Comparison of ENCODE assay signal across 10 cellular contexts in the genomic region with DNA sequence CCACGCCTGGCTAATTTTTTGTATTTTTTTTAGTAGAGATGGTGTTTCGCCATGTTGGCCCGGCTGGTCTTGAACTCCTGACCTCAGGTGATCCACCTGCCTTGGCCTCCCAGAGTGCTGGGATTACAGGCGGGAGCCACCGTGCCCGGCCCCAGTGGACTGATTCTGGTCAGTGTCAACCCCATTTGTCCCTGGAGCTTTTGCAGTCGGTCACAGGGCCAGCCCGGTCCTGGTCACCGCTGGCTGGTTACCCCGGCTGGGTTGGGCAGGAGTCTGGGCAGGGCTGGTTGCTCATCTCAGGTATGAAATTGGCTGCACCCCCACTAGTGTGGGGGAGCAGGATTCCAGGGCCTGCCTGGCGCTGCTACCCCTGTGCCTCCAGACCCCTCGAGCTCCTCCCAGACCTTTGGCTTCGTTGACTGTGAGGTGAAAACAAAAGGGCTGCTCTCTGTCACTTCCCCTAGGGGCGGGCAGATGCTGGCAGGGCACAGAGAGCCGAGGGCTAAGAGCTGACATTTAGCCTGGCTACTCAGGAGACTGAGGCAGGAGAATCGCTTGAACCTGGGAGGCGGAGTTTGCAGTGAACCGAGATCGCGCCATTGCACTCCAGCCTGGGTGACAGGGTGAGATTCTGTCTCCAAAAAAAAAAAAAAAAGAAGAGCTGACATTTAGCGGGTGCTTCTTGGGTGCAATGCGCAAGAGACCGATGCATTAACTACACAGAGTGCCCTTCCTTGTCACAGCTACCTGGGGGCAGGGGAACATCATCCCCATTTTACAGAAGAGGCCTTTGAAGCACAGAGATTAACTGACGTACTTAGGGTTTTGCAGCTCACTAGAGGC. TPM values are rescaled to one million over a fixed set of nuclear protein-coding genes. Genes with fewer than 3 reads are reported as not detected.
DNase-seq lines count a peak whose midpoint lies in the region; ATAC-seq and TF ChIP-seq lines count a peak whose summit lies in the region.
"Had no signal": no experiment of that assay in that cellular context is flagged by ENCODE, and none has a peak within 500 bp of the region (broad histone marks: within the 10 kb centered on the region; RNA-seq: fewer than 3 reads in every experiment).

No MANE protein-coding gene starts in this region.

- H3K36me3 Mint-ChIP-seq in activated T-cell treated with anti-CD3 and anti-CD28 coated beads, Interleukin-2, amount 50 U/mL, for 4 hours (ENCODE audit: insufficient read depth), result peaks cover 16% of the 10 kb centered on the region

- no peak for TF ChIP-seq CTCF in left lung (IDR thresholded peaks at IDR 0.05)

- H3K4me3 ChIP-seq in left lung, result no peak overlapping the region

- H3K27me3 Mint-ChIP-seq in activated T-cell treated with anti-CD3 and anti-CD28 coated beads, Interleukin-2, amount 50 U/mL, for 4 hours (ENCODE audit: low read depth), result no peaks in the 10 kb centered on the region

- peaks cover 92% of the 10 kb centered on the region for H3K4me1 Mint-ChIP-seq in activated T-cell treated with anti-CD3 and anti-CD28 coated beads, Interleukin-2, amount 50 U/mL, for 4 hours (ENCODE audit: low read depth)

- H3K4me3 Mint-ChIP-seq in activated T-cell treated with anti-CD3 and anti-CD28 coated beads, Interleukin-2, amount 50 U/mL, for 4 hours, result peak overlapping the region; percentile 79

- peak; percentile 73 for DNase-seq in activated effector memory CD4-positive, alpha-beta T cell treated with anti-CD3 and anti-CD28 coated beads, Interleukin-2, amount 50 U/mL, for 16 hours
- DNase-seq in activated effector memory CD4-positive, alpha-beta T cell treated with Interleukin-2 at 50 U/mL for 16 hours, result no peak
- no peak for DNase-seq in activated T-cell treated with anti-CD3 and anti-CD28 coated beads, Interleukin-2, amount 50 U/mL, for 4 hours
- peak in 1 of 2 donors; percentile 63 for DNase-seq in left lung
- DNase-seq in NCI-H524 (lab: John Stamatoyannopoulos, UW), result no peak
- DNase-seq: NCI-H524 treated with DMSO at 0.1 percent for 48 hours, SW 1271 had no signal

- H3K9me3 Mint-ChIP-seq in activated T-cell treated with anti-CD3 and anti-CD28 coated beads, Interleukin-2, amount 50 U/mL, for 4 hours, result no peaks in the 10 kb centered on the region

- H3K4me1 ChIP-seq in left lung, result peaks cover 57 to 100% of the 10 kb centered on the region in 2 donors

- intact Hi-C loops in left lung (cut with DNase I), result no loop called here

- ATAC-seq in activated T-cell treated with anti-CD3 and anti-CD28 coated beads, Interleukin-2, amount 50 U/mL, for 4 hours, result no peak
- ATAC-seq in left lung (no peak), GM18867 (IDR thresholded peaks at IDR 0.05; ENCODE audit: unreplicated experiment) (no peak), HG02571 (IDR thresholded peaks at IDR 0.05; ENCODE audit: unreplicated experiment) (no peak)

- no peaks in the 10 kb centered on the region for H3K9me3 ChIP-seq in left lung

- H3K36me3 ChIP-seq in left lung, result peaks cover 0 to 18% of the 10 kb centered on the region in 2 donors

- H3K27ac ChIP-seq in left lung (peak overlapping the region; percentile 72 to 94), temporal lobe (ENCODE audit: low read depth, low read length) (peak overlapping the region; percentile 27)

- H3K27me3 ChIP-seq in left lung, result no peaks in the 10 kb centered on the region

RNA-seq across cellular contexts. Expression of a gene that starts 10.6 kb away (rescaled TPM):
- total RNA-seq in activated T-cell treated with anti-CD3 and anti-CD28 coated beads, Interleukin-2, amount 50 U/mL, for 4 hours, result 100 to 1,000 TPM; 218 to 255 (median 229) TPM
- total RNA-seq in left lung (100 to 1,000 TPM in 1 of 2 donors, 10 to 100 TPM in 1; 33.0 to 109 TPM), temporal lobe (2.0 TPM)

RNA-seq across cellular contexts. Expression of a gene that starts 52.5 kb away (rescaled TPM):
- total RNA-seq in activated T-cell treated with anti-CD3 and anti-CD28 coated beads, Interleukin-2, amount 50 U/mL, for 4 hours, result 10 to 100 TPM; 24.0 to 26.6 (median 26.5) TPM
- total RNA-seq in left lung (10 to 100 TPM; 58.4 to 62.3 TPM), temporal lobe (52.1 TPM)

Comparison
In these comparisons a context has a peak if more than half of its experiments do, and no peak if none do; other contexts are left out.
1. RNA of a gene that starts 10.6 kb away (total RNA-seq): 218 to 255 TPM in activated T-cell treated with anti-CD3 and anti-CD28 coated beads, Interleukin-2, amount 50 U/mL, for 4 hours and 33.0 to 109 TPM in left lung; 2.0 TPM in temporal lobe (single experiment); every median in the first group is over 10 times any median in the second.